1 cellular context compared by ENCODE assay signal in genomic region chr6:30325873-30326445, GRCh38.
TF ChIP-seq lines count a peak whose summit lies in the region.

No MANE protein-coding gene starts in this region.

TF ChIP-seq in H1, 55 proteins besides CTCF, POLR2A, EP300 and RAD21:
- TF ChIP-seq USF2 (IDR thresholded peaks at IDR 0.05; ENCODE audit: low read length) (no peak), KDM1A (IDR thresholded peaks at IDR 0.05; ENCODE audit: borderline replicate concordance, low read length) (peak; percentile 61; the same call in 1 of the 2 replicates), ASH2L (IDR thresholded peaks at IDR 0.05; ENCODE audit: low read length) (peak; percentile 24), ATF2 (IDR thresholded peaks at IDR 0.05; ENCODE audit: low read length) (peak; percentile 57; the same call in 1 of the 2 replicates), TAF1 (IDR thresholded peaks at IDR 0.05; ENCODE audit: low read depth, low read length) (peak; percentile 63), ATF3 (IDR thresholded peaks at IDR 0.05; ENCODE audit: insufficient read depth, low read depth, low read length) (no peak), CBX8 (IDR thresholded peaks at IDR 0.05; ENCODE audit: borderline replicate concordance, low read depth, low read length) (no peak), CREB1 (IDR thresholded peaks at IDR 0.05) (peak; percentile 84), SP2 (IDR thresholded peaks at IDR 0.05; ENCODE audit: low read length) (no peak), BRCA1 (IDR thresholded peaks at IDR 0.05; ENCODE audit: low read depth, low read length) (no peak), CEBPB (IDR thresholded peaks at IDR 0.05; ENCODE audit: low read depth, low read length) (no peak), MAFK (IDR thresholded peaks at IDR 0.05; ENCODE audit: low read depth, low read length) (no peak), KDM5A (IDR thresholded peaks at IDR 0.05; ENCODE audit: low read length) (no peak; the same call in 1 of the 2 replicates), PHF8 (conservative IDR thresholded peaks at IDR 0.05; ENCODE audit: low read depth, low read length) (peak; percentile 13; the same call in 1 of the 2 replicates), BACH1 (IDR thresholded peaks at IDR 0.05; ENCODE audit: low read length) (no peak), CHD1 (IDR thresholded peaks at IDR 0.05; ENCODE audit: low read depth, low read length) (no peak), CTBP2 (IDR thresholded peaks at IDR 0.05; ENCODE audit: borderline replicate concordance, insufficient read depth, insufficient read length, low read length) (no peak), TBP (IDR thresholded peaks at IDR 0.05; ENCODE audit: low read depth, low read length) (peak; percentile 64), CHD2 (IDR thresholded peaks at IDR 0.05; ENCODE audit: low read length) (no peak), E2F6 (IDR thresholded peaks at IDR 0.05) (peak; percentile 95), MAX (IDR thresholded peaks at IDR 0.05) (peak; percentile 99), RBBP5 (IDR thresholded peaks at IDR 0.05; ENCODE audit: borderline replicate concordance, low read depth, low read length) (no peak), EGR1 (IDR thresholded peaks at IDR 0.05; ENCODE audit: borderline replicate concordance, low read depth, low read length) (no peak), POLR2AphosphoS5 (IDR thresholded peaks at IDR 0.05; ENCODE audit: low read depth, low read length) (peak; percentile 67; the same call in 1 of the 2 replicates), TAF7 (optimal IDR thresholded peaks at IDR 0.05; ENCODE audit: borderline replicate concordance, low read depth, low read length) (peak; percentile 61), NANOG (IDR thresholded peaks at IDR 0.05; ENCODE audit: insufficient read depth, low read depth, low read length, poor library complexity, severe bottlenecking) (no peak), TCF12 (IDR thresholded peaks at IDR 0.05; ENCODE audit: low read depth, low read length) (no peak), SP1 (IDR thresholded peaks at IDR 0.05; ENCODE audit: low read depth, low read length) (0 out of 2 replicates have a peak, but pooled peaks have one; percentile 39), RNF2 (IDR thresholded peaks at IDR 0.05; ENCODE audit: borderline replicate concordance, low read depth, low read length, missing control alignments, poor library complexity, severe bottlenecking) (peak; percentile 30)
